Comparison of ENCODE assay signal across 9 cellular contexts in genomic region chr3:5022187-5022965, GRCh38. TPM values are rescaled to one million over a fixed set of nuclear protein-coding genes. Genes with fewer than 3 reads are reported as not detected.
A peak's percentile ranks its signal among the peaks of the same experiment; 100 is the strongest.
DNase-seq lines count a peak whose midpoint lies in the region; ATAC-seq, FAIRE-seq and TF ChIP-seq lines count a peak whose summit lies in the region.
"Had no signal": no experiment of that assay in that cellular context is flagged by ENCODE, and none has a peak within 500 bp of the region (broad histone marks: within the 10 kb centered on the region; RNA-seq: fewer than 3 reads in every experiment).

No MANE protein-coding gene starts in this region.

- no peak for TF ChIP-seq EP300 in K562 (IDR thresholded peaks at IDR 0.05; ENCODE audit: low read length)

- no peak for DNase-seq in right atrium auricular region (ENCODE audit: low spot score)
- no peak for DNase-seq in heart left ventricle
- no peak for DNase-seq in K562 (ENCODE audit: extremely low read depth in 1 of 4, low spot score in 3 of 4)
- no peak for DNase-seq in thoracic aorta (ENCODE audit: low spot score)
- DNase-seq in activated effector memory CD4-positive, alpha-beta T cell treated with anti-CD3 and anti-CD28 coated beads, Interleukin-2, amount 50 U/mL, for 16 hours = no peak
- DNase-seq in putamen (ENCODE audit: low spot score) = no peak
- no peak for DNase-seq in NCI-H146 (lab: John Stamatoyannopoulos, UW)
- DNase-seq: DND-41 had no signal

- WGBS in heart left ventricle, 4 donors = 92 to 98% (median 94%) methylated on average over 6 of the region's 6 CpGs
- WGBS in K562 (ENCODE audit: insufficient coverage, low coverage, missing lambda C conversion rate) = 64% methylated on average over 6 of the region's 6 CpGs

- no peaks in the 10 kb centered on the region for H3K79me2 ChIP-seq in K562 (ENCODE audit: control insufficient read depth, insufficient read depth, low read length)

- peak overlapping the region; percentile 80 for H2AFZ ChIP-seq in K562 (ENCODE audit: low read depth, low read length)

- CTCF ChIA-PET in K562 (lab: Yijun Ruan, JAX; ENCODE audit: low intra/inter-chr PET ratio) = no interaction called here

- H3K4me1 ChIP-seq in right atrium auricular region = peaks cover 0 to 28% of the 10 kb centered on the region in 2 donors
- H3K4me1 ChIP-seq in heart left ventricle = peaks cover 6 to 54% (median 24%) of the 10 kb centered on the region in 12 donors
- peaks cover 59 to 66% of the 10 kb centered on the region in 2 experiments for H3K4me1 ChIP-seq in K562 (replicated peaks in 1 of 2; ENCODE audit: control insufficient read depth in 2 of 2, insufficient read depth in 2 of 2, low read length in 2 of 2)
- H3K4me1 ChIP-seq in thoracic aorta (ENCODE audit: control insufficient read depth in 1 of 2, low read depth in 2 of 2) = peaks cover 9 to 34% of the 10 kb centered on the region in 2 donors

- H3K9me3 ChIP-seq in right atrium auricular region (no peaks in the 10 kb centered on the region), heart left ventricle (no peaks in the 10 kb centered on the region), K562 (replicated peaks; ENCODE audit: control insufficient read depth, insufficient read depth, low read depth, low read length) (no peaks in the 10 kb centered on the region), thoracic aorta (no peaks in the 10 kb centered on the region)

- H4K20me1 ChIP-seq in K562 (replicated peaks; ENCODE audit: control insufficient read depth, insufficient read depth, low read length) = no peaks in the 10 kb centered on the region

- POLR2A ChIA-PET in K562 (lab: Yijun Ruan, JAX) = interaction anchor here (0.6 to 2.4 kb wide), 15 partner anchors 9 to 120 kb away, joined by 3 to 9 read pairs (median 4); partner anchors contain the start of gene BHLHE40

- no TSS peak for BruUV-seq in K562 (replicated peaks; lab: Mats Ljungman, UMichigan)

- H3K27me3 ChIP-seq in right atrium auricular region = no peaks in the 10 kb centered on the region
- H3K27me3 ChIP-seq in heart left ventricle = no peaks in the 10 kb centered on the region
- no peaks in the 10 kb centered on the region; a peak in 1 of 5 replicates for H3K27me3 ChIP-seq in K562 (ENCODE audit: control insufficient read depth in 2 of 2, insufficient read depth in 2 of 2, low read length in 2 of 2)
- H3K27me3 ChIP-seq in thoracic aorta (replicated peaks; ENCODE audit: insufficient read depth) = no peaks in the 10 kb centered on the region

- ATAC-seq in heart left ventricle (no peak), HG03103 (IDR thresholded peaks at IDR 0.05; ENCODE audit: low read depth, unreplicated experiment) (peak; percentile 63), K562 (no peak), thoracic aorta (ENCODE audit: insufficient number of reproducible peaks, low FRiP score, low read depth) (no peak)

- H3K27ac ChIP-seq in right atrium auricular region (peak overlapping the region; percentile 21 to 53), heart left ventricle (peak overlapping the region in 4 of 12 donors; percentile 16 to 35 (median 23)), K562 (ENCODE audit: extremely low read depth, low read depth, low read length) (peak overlapping the region; percentile 82), thoracic aorta (peak overlapping the region; percentile 57 to 69)

- no peak overlapping the region for H3K4me3 ChIP-seq in right atrium auricular region
- H3K4me3 ChIP-seq in heart left ventricle = no peak overlapping the region
- no peak overlapping the region for H3K4me3 ChIP-seq in K562
- no peak overlapping the region for H3K4me3 ChIP-seq in thoracic aorta

- no peaks in the 10 kb centered on the region for H3K36me3 ChIP-seq in right atrium auricular region
- H3K36me3 ChIP-seq in heart left ventricle = no peaks in the 10 kb centered on the region
- H3K36me3 ChIP-seq in K562 (ENCODE audit: control insufficient read depth, insufficient read depth, low read length) = no peaks in the 10 kb centered on the region
- H3K36me3 ChIP-seq in thoracic aorta = no peaks in the 10 kb centered on the region

- FAIRE-seq in K562 (lab: Jason Lieb, UNC) = no peak

- no peak overlapping the region for H3K4me2 ChIP-seq in K562 (ENCODE audit: insufficient read depth, low read length)

- in situ Hi-C loops in K562 (cut with MboI) = no loop called here

- no peaks in the 10 kb centered on the region for H3K9me1 ChIP-seq in K562 (ENCODE audit: control insufficient read depth, insufficient read depth, low read length)

- TF ChIP-seq RAD21 in K562 (CRISPR knock-in tag; conservative IDR thresholded peaks at IDR 0.05 in 1 of 2, IDR thresholded peaks at IDR 0.05 in 1 of 2) = no peak

- peak overlapping the region in 1 of 2 experiments; percentile 62; a peak in 2 of 4 replicates for H3K9ac ChIP-seq in K562 (ENCODE audit: insufficient read depth in 1 of 2, low read depth in 2 of 2, low read length in 2 of 2)

- no peak for TF ChIP-seq POLR2A in heart left ventricle (IDR thresholded peaks at IDR 0.05)
- no peak for TF ChIP-seq POLR2A in K562 (conservative IDR thresholded peaks at IDR 0.05)

- intact Hi-C loops in heart left ventricle (cut with DNase I) (loop anchor here in 1 of 10 donors (5.0 kb wide), 1 partner anchor 300 kb away; no protein-coding TSS in a partner anchor), K562 (cut with micrococcal nuclease) (no loop called here)

- TF ChIP-seq CTCF in right atrium auricular region (IDR thresholded peaks at IDR 0.05) (no peak), heart left ventricle (IDR thresholded peaks at IDR 0.05) (no peak), K562 (IDR thresholded peaks at IDR 0.05 in 2 of 3, conservative IDR thresholded peaks at IDR 0.05 in 1 of 3; ENCODE audit: insufficient read depth in 2 of 3, low read depth in 1 of 3, low read length in 3 of 3) (no peak), thoracic aorta (IDR thresholded peaks at IDR 0.05) (no peak)

TF ChIP-seq in K562, 482 proteins besides CTCF, POLR2A, EP300 and RAD21 (continues in another document):
- TF ChIP-seq MTA3 (IDR thresholded peaks at IDR 0.05; ENCODE audit: borderline replicate concordance) (no peak), FOXA3 (CRISPR knock-in tag; conservative IDR thresholded peaks at IDR 0.05 in 1 of 2, IDR thresholded peaks at IDR 0.05 in 1 of 2) (no peak), ZNF583 (CRISPR knock-in tag; IDR thresholded peaks at IDR 0.05) (no peak), JUN (IDR thresholded peaks at IDR 0.05; ENCODE audit: borderline replicate concordance, low read depth, low read length) (no peak), JUN (CRISPR knock-in tag; IDR thresholded peaks at IDR 0.05; ENCODE audit: borderline replicate concordance) (no peak), TRIM25 (IDR thresholded peaks at IDR 0.05; ENCODE audit: borderline replicate concordance) (0 out of 2 replicates have a peak, but pooled peaks have one; percentile 52), ZNF589 (CRISPR knock-in tag; IDR thresholded peaks at IDR 0.05; ENCODE audit: low read depth) (peak; percentile 21; the same call in 1 of the 2 replicates), SP1 (CRISPR knock-in tag; IDR thresholded peaks at IDR 0.05) (no peak), XRCC5 (IDR thresholded peaks at IDR 0.05; ENCODE audit: low read depth, low read length) (no peak), PCBP1 (IDR thresholded peaks at IDR 0.05; ENCODE audit: low read depth, low read length, poor library complexity, severe bottlenecking) (no peak), MYC (IDR thresholded peaks at IDR 0.05; ENCODE audit: low read depth, low read length) (0 out of 2 replicates have a peak, but pooled peaks have one; percentile 7), MYC (CRISPR knock-in tag; IDR thresholded peaks at IDR 0.05; ENCODE audit: borderline replicate concordance, low read depth) (no peak)

RNA-seq across cellular contexts. Expression of gene BHLHE40, which starts 43.1 kb away (rescaled TPM):
- 10 to 100 TPM; 32.3 to 49.5 TPM for total RNA-seq in right atrium auricular region
- total RNA-seq in heart left ventricle = 100 to 1,000 TPM in 1 of 9 donors, 10 to 100 TPM in 7, 1 to 10 TPM in 1; 8.5 to 109 (median 37.4) TPM
- polyA plus RNA-seq in heart left ventricle = 10 to 100 TPM; 10.7 to 12.5 TPM
- 81.5 and 114 TPM in 2 replicates for total RNA-seq in K562 (2011; cell fraction: chromatin; rRNA removed; ENCODE audit: low replicate concordance)
- total RNA-seq in K562 (2011; cell fraction: nucleolus; rRNA removed) = 100 and 103 TPM in 2 replicates
- 92.4 and 99.8 TPM in 2 replicates for total RNA-seq in K562 (2011; cell fraction: nucleoplasm; rRNA removed)
- total RNA-seq in K562 (2014; rRNA removed) = 38.7 and 44.5 TPM in 2 replicates
- 19.4 and 20.6 TPM in 2 replicates for total RNA-seq in K562 (2014; rRNA removed; fragmentation: Illumina TruSeq; extraction: Trizol)
- 27.7 and 27.8 TPM in 2 replicates for total RNA-seq in K562 (2015; rRNA removed; fragmentation: Illumina TruSeq; extraction: Trizol)
- total RNA-seq in K562 (2021) = 47.5 and 51.8 TPM in 2 replicates
- polyA plus RNA-seq in K562 (2011; rRNA removed) = 83.9 and 105 TPM in 2 replicates
- polyA plus RNA-seq in K562 (2011; cell fraction: cytosol; rRNA removed) = 72.3 and 73.7 TPM in 2 replicates
- polyA plus RNA-seq in K562 (2011; cell fraction: nucleus; rRNA removed) = 144 and 202 TPM in 2 replicates
- polyA plus RNA-seq in K562 (2012) = 98.8 and 122 TPM in 2 replicates
- polyA plus RNA-seq in K562 (2014; fragmentation: Illumina TruSeq; extraction: Trizol) = 49.6 and 57.8 TPM in 2 replicates
- 10 to 100 TPM; 12.0 to 24.3 TPM for polyA plus RNA-seq in K562 (2014; fragmentation: Nextera tagmentation; extraction: Ambion mirVana)
- 30.9 and 31.4 TPM in 2 replicates for polyA plus RNA-seq in K562 (2014; rRNA removed)
- polyA minus RNA-seq in K562 (2011; rRNA and poly(A)+ RNA removed) = 76.2 and 78.0 TPM in 2 replicates
- polyA minus RNA-seq in K562 (2011; cell fraction: cytosol; rRNA and poly(A)+ RNA removed) = 70.7 and 90.6 TPM in 2 replicates
- polyA minus RNA-seq in K562 (2011; cell fraction: nucleus; rRNA and poly(A)+ RNA removed) = 122 and 139 TPM in 2 replicates
- 100 to 1,000 TPM in 1 of 2 donors, 10 to 100 TPM in 1; 47.2 to 109 TPM for total RNA-seq in thoracic aorta
